ENCODE assay signal across 26 cellular contexts in genomic region chr6:95231416-95231815, GRCh38.
A peak's percentile ranks its signal among the peaks of the same experiment; 100 is the strongest.
DNase-seq lines count a peak whose midpoint lies in the region; ATAC-seq, FAIRE-seq and TF ChIP-seq lines count a peak whose summit lies in the region.
"Had no signal": no experiment of that assay in that cellular context is flagged by ENCODE, and none has a peak within 500 bp of the region (broad histone marks: within the 10 kb centered on the region; RNA-seq: fewer than 3 reads in every experiment).

No MANE protein-coding gene starts in this region.

- ATAC-seq in IMR-90 (ENCODE audit: low read depth) (peak; percentile 40; the same call in 1 of the 2 replicates), GM19452 (IDR thresholded peaks at IDR 0.05; ENCODE audit: unreplicated experiment) (no peak), HG02571 (IDR thresholded peaks at IDR 0.05; ENCODE audit: unreplicated experiment) (no peak), HG03039 (IDR thresholded peaks at IDR 0.05; ENCODE audit: unreplicated experiment) (no peak)
- ATAC-seq: A549, GM12878 had no signal

- no peak overlapping the region for H4K91ac ChIP-seq in IMR-90 (ENCODE audit: insufficient read depth, low read depth, low read length)

- no peaks in the 10 kb centered on the region for H3F3A ChIP-seq in SK-N-SH (replicated peaks; ENCODE audit: insufficient read depth)

- CTCF ChIA-PET in IMR-90 (lab: Yijun Ruan, JAX) = no interaction called here
- CTCF ChIA-PET in SK-N-SH (lab: Yijun Ruan, JAX) = interaction anchor here (0.9 kb wide), 1 partner anchor 49 kb away, joined by 3 read pairs; no protein-coding TSS in a partner anchor

- no peak overlapping the region for H3K14ac ChIP-seq in IMR-90 (replicated peaks; ENCODE audit: low read depth, low read length)

- H3K4me1 ChIP-seq in IMR-90 (ENCODE audit: control insufficient read depth, insufficient read depth, low read length) (0 out of 2 replicates have a peak, but pooled peaks cover 1% of the 10 kb centered on the region), SK-N-SH (ENCODE audit: control insufficient read depth in 1 of 2, insufficient read depth in 2 of 2, low read depth in 1 of 2, low read length in 1 of 2) (no peaks in the 10 kb centered on the region; a peak in 2 of 4 replicates), astrocyte (ENCODE audit: insufficient read depth, low read length) (no peaks in the 10 kb centered on the region)
- H3K4me1 ChIP-seq: A549; BLaER1 treated with 17β-estradiol and CSF1 and Interleukin-3, amounts not matched to agents 10 nM and 100 nM had no signal

- H3K4me3 ChIP-seq in IMR-90 (ENCODE audit: insufficient read depth, low read depth, low read length) = no peak overlapping the region
- H3K4me3 ChIP-seq in SK-N-SH (ENCODE audit: low read depth in 2 of 2, low read length in 1 of 2) = no peak overlapping the region
- no peak overlapping the region for H3K4me3 ChIP-seq in astrocyte (ENCODE audit: insufficient read depth, low read depth, low read length)
- H3K4me3 ChIP-seq: A549; BLaER1 treated with 17β-estradiol and CSF1 and Interleukin-3, amounts not matched to agents 10 nM and 100 nM; GM12878; HAP-1 had no signal

- H3K18ac ChIP-seq in IMR-90 (ENCODE audit: low read depth, low read length) = no peak overlapping the region

- H3K9me3 Mint-ChIP-seq in astrocyte (ENCODE audit: unreplicated experiment) = no peaks in the 10 kb centered on the region
- H3K9me3 Mint-ChIP-seq: CD4-positive, alpha-beta T cell; CD8-positive, alpha-beta memory T cell had no signal

- no peaks in the 10 kb centered on the region for H3K4me1 Mint-ChIP-seq in astrocyte (ENCODE audit: low read depth, unreplicated experiment)
- H3K4me1 Mint-ChIP-seq: CD14-positive monocyte; CD8-positive, alpha-beta memory T cell had no signal

- no peak for TF ChIP-seq CTCF in 22Rv1 (IDR thresholded peaks at IDR 0.05)
- TF ChIP-seq CTCF in IMR-90 (conservative IDR thresholded peaks at IDR 0.05; ENCODE audit: low read depth, low read length) = no peak
- TF ChIP-seq CTCF in SK-N-SH (IDR thresholded peaks at IDR 0.05) = no peak
- TF ChIP-seq CTCF in astrocyte (IDR thresholded peaks at IDR 0.05; ENCODE audit: insufficient read depth, low read depth, low read length) = no peak

- H3K56ac ChIP-seq in IMR-90 (ENCODE audit: extremely low read depth, insufficient read depth, low read length) = no peak overlapping the region

- no peak overlapping the region for H2AK5ac ChIP-seq in IMR-90 (ENCODE audit: low read depth, low read length)

- no peak for TF ChIP-seq EP300 in SK-N-SH (IDR thresholded peaks at IDR 0.05; ENCODE audit: borderline replicate concordance in 1 of 2, low read depth in 1 of 2, low read length in 1 of 2)

- H4K8ac ChIP-seq in IMR-90 (ENCODE audit: low read depth in 2 of 2, low read length in 2 of 2) = no peak overlapping the region

- H2BK5ac ChIP-seq in IMR-90 (ENCODE audit: low read depth, low read length, poor library complexity, severe bottlenecking) = peak overlapping the region; percentile 19

- no peak for FAIRE-seq in astrocyte (lab: Jason Lieb, UNC)
- FAIRE-seq: A549, D721Med, GM12878, H54 had no signal

- H4K5ac ChIP-seq in IMR-90 (ENCODE audit: low read depth, low read length) = no peak overlapping the region

- H3K27me3 ChIP-seq in IMR-90 (ENCODE audit: control insufficient read depth, insufficient read depth, low read length) (no peaks in the 10 kb centered on the region), SK-N-SH (ENCODE audit: insufficient read depth) (no peaks in the 10 kb centered on the region), astrocyte (ENCODE audit: insufficient read depth, low read length) (no peaks in the 10 kb centered on the region)
- H3K27me3 ChIP-seq: BE2C; BLaER1 treated with 17β-estradiol and CSF1 and Interleukin-3, amounts not matched to agents 10 nM and 100 nM had no signal

- H3K79me2 ChIP-seq in SK-N-SH (ENCODE audit: insufficient read depth) = no peaks in the 10 kb centered on the region
- no peaks in the 10 kb centered on the region for H3K79me2 ChIP-seq in astrocyte (ENCODE audit: insufficient read depth, low read length)

- no peak overlapping the region for H2BK20ac ChIP-seq in IMR-90 (ENCODE audit: low read depth, low read length)

- no peak overlapping the region for H3K27ac Mint-ChIP-seq in astrocyte (ENCODE audit: unreplicated experiment)
- H3K27ac Mint-ChIP-seq: CD14-positive monocyte; CD4-positive, alpha-beta T cell; CD8-positive, alpha-beta memory T cell had no signal

- POLR2A ChIA-PET in IMR-90 (lab: Charles Lee; ENCODE audit: unreplicated experiment) (no interaction called here), SK-N-SH (lab: Yijun Ruan, JAX) (no interaction called here)

- H3K27me3 Mint-ChIP-seq in astrocyte (ENCODE audit: low read depth, unreplicated experiment) = no peaks in the 10 kb centered on the region
- H3K27me3 Mint-ChIP-seq: CD4-positive, alpha-beta T cell; CD8-positive, alpha-beta memory T cell had no signal

- no peak overlapping the region for H3K4ac ChIP-seq in IMR-90 (ENCODE audit: low read depth, low read length)

- no peaks in the 10 kb centered on the region for H3K36me3 ChIP-seq in IMR-90 (ENCODE audit: control insufficient read depth, insufficient read depth, low read length)
- H3K36me3 ChIP-seq in SK-N-SH (replicated peaks in 1 of 2; ENCODE audit: control insufficient read depth in 1 of 2, insufficient read depth in 2 of 2, low read length in 1 of 2) = no peaks in the 10 kb centered on the region
- no peaks in the 10 kb centered on the region for H3K36me3 ChIP-seq in astrocyte (ENCODE audit: insufficient read depth, low read length)
- H3K36me3 ChIP-seq: BE2C; BLaER1 treated with 17β-estradiol and CSF1 and Interleukin-3, amounts not matched to agents 10 nM and 100 nM; HAP-1 had no signal

- H2BK15ac ChIP-seq in IMR-90 (ENCODE audit: low read depth, low read length) = no peak overlapping the region

- no peak for TF ChIP-seq RAD21 in IMR-90 (IDR thresholded peaks at IDR 0.05; ENCODE audit: low read length)
- TF ChIP-seq RAD21 in SK-N-SH (IDR thresholded peaks at IDR 0.05; ENCODE audit: low read length) = no peak

- in situ Hi-C loops in IMR-90 (cut with MboI; ENCODE audit: low sequenced_read_pairs) = no loop called here

- intact Hi-C loops in IMR-90 (cut with micrococcal nuclease) = no loop called here

- no peak overlapping the region for H2AK9ac ChIP-seq in IMR-90 (replicated peaks; ENCODE audit: low read depth, low read length, poor library complexity)

- no peak for TF ChIP-seq POLR2A in IMR-90 (IDR thresholded peaks at IDR 0.05; ENCODE audit: low read depth, low read length)

- peak overlapping the region; percentile 86 for H3K27ac ChIP-seq in 22Rv1
- H3K27ac ChIP-seq in IMR-90 (ENCODE audit: insufficient read depth, low read length) = no peak overlapping the region
- H3K27ac ChIP-seq in SK-N-SH (ENCODE audit: low read depth in 2 of 2, low read length in 1 of 2) = no peak overlapping the region
- no peak overlapping the region for H3K27ac ChIP-seq in astrocyte (ENCODE audit: low read depth, low read length)
- H3K27ac ChIP-seq: A549; BLaER1 treated with 17β-estradiol and CSF1 and Interleukin-3, amounts not matched to agents 10 nM and 100 nM had no signal

- H3K4me3 Mint-ChIP-seq in astrocyte (ENCODE audit: unreplicated experiment) = no peak overlapping the region
- H3K4me3 Mint-ChIP-seq: CD14-positive monocyte; CD4-positive, alpha-beta T cell; CD8-positive, alpha-beta memory T cell had no signal

- H3K9ac ChIP-seq in IMR-90 (ENCODE audit: low read depth, low read length) = no peak overlapping the region
- H3K9ac ChIP-seq in SK-N-SH = no peak overlapping the region
- no peak overlapping the region for H3K9ac ChIP-seq in astrocyte (ENCODE audit: low read length)
- H3K9ac ChIP-seq: BLaER1 treated with 17β-estradiol and CSF1 and Interleukin-3, amounts not matched to agents 10 nM and 100 nM had no signal

- no peaks in the 10 kb centered on the region for H3K9me1 ChIP-seq in IMR-90 (ENCODE audit: insufficient read depth, low read length)

- no peak overlapping the region for H2BK120ac ChIP-seq in IMR-90 (ENCODE audit: low read depth, low read length)

- no peaks in the 10 kb centered on the region for H3K9me2 ChIP-seq in SK-N-SH

- dilution Hi-C loops in IMR-90 (cut with HindIII; ENCODE audit: low sequenced_read_pairs, unreplicated experiment) = no loop called here

- H3K4me2 ChIP-seq in IMR-90 (ENCODE audit: low read depth, low read length) (no peak overlapping the region), SK-N-SH (no peak overlapping the region), astrocyte (ENCODE audit: low read length) (no peak overlapping the region)
- H3K4me2 ChIP-seq: A549; BLaER1 treated with 17β-estradiol and CSF1 and Interleukin-3, amounts not matched to agents 10 nM and 100 nM had no signal

- BruUV-seq in IMR-90 (replicated peaks; lab: Mats Ljungman, UMichigan) = no TSS peak

- H3K36me3 Mint-ChIP-seq in astrocyte (ENCODE audit: low read depth, unreplicated experiment) = no peaks in the 10 kb centered on the region
- H3K36me3 Mint-ChIP-seq: CD14-positive monocyte; CD8-positive, alpha-beta memory T cell had no signal

- H2AFZ ChIP-seq in IMR-90 (replicated peaks; ENCODE audit: low read length, poor library complexity) (no peak overlapping the region), SK-N-SH (ENCODE audit: low read depth) (no peak overlapping the region), astrocyte (ENCODE audit: low read depth, low read length) (no peak overlapping the region)

- H3K9me3 ChIP-seq in IMR-90 (ENCODE audit: control insufficient read depth, insufficient read depth, low read length) = no peaks in the 10 kb centered on the region
- H3K9me3 ChIP-seq in SK-N-SH = no peaks in the 10 kb centered on the region
- no peaks in the 10 kb centered on the region for H3K9me3 ChIP-seq in astrocyte (ENCODE audit: insufficient read depth, low read depth, low read length)
- H3K9me3 ChIP-seq: A549; BE2C; BLaER1 treated with 17β-estradiol and CSF1 and Interleukin-3, amounts not matched to agents 10 nM and 100 nM; HAP-1 had no signal

- no peak overlapping the region for H3K23ac ChIP-seq in IMR-90 (ENCODE audit: low read depth, low read length)

- H3K79me1 ChIP-seq in IMR-90 (ENCODE audit: low read depth in 1 of 2, low read length in 2 of 2) = no peaks in the 10 kb centered on the region

- H4K20me1 ChIP-seq in IMR-90 (ENCODE audit: insufficient read depth, low read length) (no peaks in the 10 kb centered on the region), SK-N-SH (ENCODE audit: insufficient read depth) (no peaks in the 10 kb centered on the region), astrocyte (ENCODE audit: insufficient read depth, low read length) (no peaks in the 10 kb centered on the region)
- H4K20me1 ChIP-seq: BLaER1 treated with 17β-estradiol and CSF1 and Interleukin-3, amounts not matched to agents 10 nM and 100 nM had no signal

- DNase-seq in IMR-90 (peak; percentile 36), SK-N-SH (no peak), astrocyte (ENCODE audit: low read depth) (peak; percentile 0), NCI-H748 (lab: John Stamatoyannopoulos, UW; ENCODE audit: unreplicated experiment) (no peak)
- DNase-seq: 8988T; ACHN; AML-193; BE2C; CD4-positive, alpha-beta T cell; CD8-positive, alpha-beta memory T cell; DMS 273 treated with DMSO at 0.1 percent for 48 hours; DMS79; EL; GDM1; GOT3 had no signal

TF ChIP-seq in IMR-90, 13 proteins besides CTCF, POLR2A, EP300 and RAD21 (continues in another document):
- no peak for TF ChIP-seq BHLHE40 (IDR thresholded peaks at IDR 0.05; ENCODE audit: low read depth, low read length)

TF ChIP-seq in SK-N-SH, 30 proteins besides CTCF, POLR2A, EP300 and RAD21 (continues in another document):
- no peak for TF ChIP-seq FOXM1 (IDR thresholded peaks at IDR 0.05; ENCODE audit: low read depth)
- peak; percentile 29; the same call in 1 of the 2 replicates for TF ChIP-seq TCF12 (IDR thresholded peaks at IDR 0.05)

Comparison
In these comparisons a context has a peak if more than half of its experiments do, and no peak if none do; other contexts are left out.
1. DNase-seq: peak in IMR-90 (single experiment) and astrocyte (single experiment); none in SK-N-SH (single experiment) and NCI-H748 (single experiment).